ENCODE assay signal across 9 cellular contexts in the genomic region with DNA sequence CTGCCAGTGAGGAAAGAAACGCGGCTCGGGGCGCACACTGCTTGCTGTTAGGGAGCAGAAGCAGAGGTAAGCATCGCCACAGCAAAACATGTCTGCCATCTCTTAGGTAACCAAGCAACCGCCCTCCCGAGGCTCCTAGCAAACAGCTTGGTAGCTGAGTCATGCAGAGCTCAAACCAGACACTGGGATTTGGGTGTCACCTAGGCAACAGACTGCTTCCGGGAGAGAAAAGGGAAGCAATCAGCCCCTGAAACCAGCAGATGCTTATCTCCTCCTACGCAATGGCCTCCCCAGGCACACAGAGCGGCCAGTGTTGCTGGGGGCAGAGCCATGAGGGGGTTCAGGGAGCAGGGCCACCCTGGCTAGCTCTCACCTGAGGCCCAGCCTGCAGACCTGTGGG. TPM values are rescaled to one million over a fixed set of nuclear protein-coding genes. Genes with fewer than 3 reads are reported as not detected.
DNase-seq lines count a peak whose midpoint lies in the region; ATAC-seq and TF ChIP-seq lines count a peak whose summit lies in the region.
"Not testable (repeated sequence)": the region's sequence is repeated elsewhere in the genome, so short reads cannot be mapped to it uniquely, and the experiment has no call there.
"Had no signal": no experiment of that assay in that cellular context is flagged by ENCODE, and none has a peak within 500 bp of the region (broad histone marks: within the 10 kb centered on the region; RNA-seq: fewer than 3 reads in every experiment).

No MANE protein-coding gene starts in this region.

- H3K9me2 ChIP-seq in SK-N-SH, result not testable (repeated sequence)

- H3F3A ChIP-seq in SK-N-SH (replicated peaks; ENCODE audit: insufficient read depth), result not testable (repeated sequence)

- peak overlapping the region; percentile 74 to 88 for H3K27ac ChIP-seq in SK-N-SH (ENCODE audit: low read depth in 2 of 2, low read length in 1 of 2)
- H3K27ac ChIP-seq in osteoblast (ENCODE audit: low read depth, low read length), result peak overlapping the region; percentile 84
- H3K27ac ChIP-seq in upper lobe of right lung, result peak overlapping the region; percentile 92

- H3K4me1 ChIP-seq in SK-N-SH (ENCODE audit: control insufficient read depth in 1 of 2, insufficient read depth in 2 of 2, low read depth in 1 of 2, low read length in 1 of 2), result peaks cover 0 to 10% of the 10 kb centered on the region in 2 experiments; a peak in 1 of 4 replicates
- H3K4me1 ChIP-seq in osteoblast (ENCODE audit: insufficient read depth, low read length); upper lobe of right lung: not testable (repeated sequence)

- TF ChIP-seq RAD21 in SK-N-SH (IDR thresholded peaks at IDR 0.05; ENCODE audit: low read length), result not testable (repeated sequence)

- TF ChIP-seq CTCF in SK-N-SH (IDR thresholded peaks at IDR 0.05); osteoblast (IDR thresholded peaks at IDR 0.05; ENCODE audit: extremely low read depth, low read depth, low read length); upper lobe of right lung (IDR thresholded peaks at IDR 0.05): not testable (repeated sequence)

- peak; percentile 70 for ATAC-seq in GM18499 (IDR thresholded peaks at IDR 0.05; ENCODE audit: insufficient read depth, unreplicated experiment)
- peak; percentile 69 for ATAC-seq in HG02571 (IDR thresholded peaks at IDR 0.05; ENCODE audit: unreplicated experiment)
- ATAC-seq in upper lobe of right lung, result peak; percentile 74

- not testable (repeated sequence) for TF ChIP-seq EP300 in SK-N-SH (IDR thresholded peaks at IDR 0.05; ENCODE audit: borderline replicate concordance in 1 of 2, low read depth in 1 of 2, low read length in 1 of 2)

- in situ Hi-C loops in KBM-7 (cut with MboI; ENCODE audit: low pct_unique_long_range_greater_than_20kb, low sequenced_read_pairs), result loop anchor here (25.0 kb wide), 1 partner anchor 134 kb away; a partner anchor contains a TSS

- DNase-seq in KBM-7 (peak; percentile 89), SK-N-SH (peak; percentile 42), fibroblast of gingiva (ENCODE audit: low read depth) (peak; percentile 60)
- DNase-seq in activated T-helper 1 cell treated with anti-CD3 and anti-CD28 coated beads, Interleukin-2, amount 50 U/mL, for 16 hours (ENCODE audit: low read depth in 1 of 2, low spot score in 1 of 2), result peak; percentile 21 to 39
- not testable (repeated sequence) for DNase-seq in osteoblast (ENCODE audit: insufficient read length, low spot score, missing footprints); upper lobe of right lung

- H3K79me2 ChIP-seq in SK-N-SH (ENCODE audit: insufficient read depth) (peaks cover 24% of the 10 kb centered on the region), osteoblast (ENCODE audit: insufficient read depth, low read length) (peaks cover 25% of the 10 kb centered on the region)

- POLR2A ChIA-PET in SK-N-SH (lab: Yijun Ruan, JAX), result interaction anchor here (2.7 kb wide), 1 partner anchor 37 kb away, joined by 18 read pairs; a partner anchor contains a TSS

- not testable (repeated sequence) for H4K20me1 ChIP-seq in SK-N-SH (ENCODE audit: insufficient read depth); osteoblast (ENCODE audit: insufficient read depth, low read length)

- peak overlapping the region; percentile 80; the same call in 1 of the 2 replicates for H3K4me2 ChIP-seq in SK-N-SH
- H3K4me2 ChIP-seq in osteoblast (ENCODE audit: insufficient read depth, low read length), result not testable (repeated sequence)

- H3K9me3 ChIP-seq in SK-N-SH; osteoblast (ENCODE audit: low read depth, low read length); upper lobe of right lung: not testable (repeated sequence)

- intact Hi-C loops in upper lobe of right lung (cut with DNase I), result not testable (repeated sequence)

- CTCF ChIA-PET in SK-N-SH (lab: Yijun Ruan, JAX), result interaction anchor here (1.2 to 2.2 kb wide), 3 partner anchors 9 to 36 kb away, joined by 3 to 5 read pairs (median 5); no protein-coding TSS in a partner anchor

- peak overlapping the region; percentile 85 for H3K9ac ChIP-seq in SK-N-SH

- not testable (repeated sequence) for H2AFZ ChIP-seq in SK-N-SH (ENCODE audit: low read depth); osteoblast (ENCODE audit: low read length)

- WGBS in SK-N-SH (ENCODE audit: low lambda C conversion rate), result no CpG with 5 or more reads among the region's 10 CpGs

- H3K4me3 ChIP-seq in SK-N-SH (ENCODE audit: low read depth in 2 of 2, low read length in 1 of 2) (peak overlapping the region; percentile 36 to 71; a peak in 3 of 4 replicates), upper lobe of right lung (peak overlapping the region; percentile 66)
- not testable (repeated sequence) for H3K4me3 ChIP-seq in osteoblast (ENCODE audit: insufficient read depth, low read length)

- H3K36me3 ChIP-seq in SK-N-SH (replicated peaks in 1 of 2; ENCODE audit: control insufficient read depth in 1 of 2, insufficient read depth in 2 of 2, low read length in 1 of 2), result peaks cover 17 to 22% of the 10 kb centered on the region in 2 experiments
- H3K36me3 ChIP-seq in osteoblast (ENCODE audit: insufficient read depth, low read length), result peaks cover 34% of the 10 kb centered on the region
- H3K36me3 ChIP-seq in upper lobe of right lung, result peaks cover 35% of the 10 kb centered on the region

- H3K27me3 ChIP-seq in SK-N-SH (ENCODE audit: insufficient read depth); osteoblast (ENCODE audit: insufficient read depth, low read length); upper lobe of right lung: not testable (repeated sequence)

TF ChIP-seq in SK-N-SH, 30 proteins besides CTCF, POLR2A, EP300 and RAD21:
- TF ChIP-seq GATA2 (CRISPR knock-in tag; IDR thresholded peaks at IDR 0.05) (peak; percentile 72), GABPA (IDR thresholded peaks at IDR 0.05; ENCODE audit: low read depth) (peak; percentile 62)

RNA-seq across cellular contexts. Expression of a gene that starts 1.7 kb away (rescaled TPM):
- 78.4 and 103 TPM in 2 replicates for polyA plus RNA-seq in SK-N-SH (2012; rRNA removed)
- polyA plus RNA-seq in SK-N-SH (2012; cell fraction: cytosol; rRNA removed), result 80.5 and 85.0 TPM in 2 replicates
- polyA plus RNA-seq in SK-N-SH (2012; cell fraction: nucleus; rRNA removed), result 84.6 and 97.3 TPM in 2 replicates
- 48.9 and 50.4 TPM in 2 replicates for total RNA-seq in osteoblast
- 113 TPM for total RNA-seq in upper lobe of right lung

RNA-seq across cellular contexts. Expression of a gene that starts 37.4 kb away (rescaled TPM):
- 16.3 and 16.5 TPM in 2 replicates for polyA plus RNA-seq in SK-N-SH (2012; rRNA removed)
- polyA plus RNA-seq in SK-N-SH (2012; cell fraction: cytosol; rRNA removed), result 12.3 and 12.8 TPM in 2 replicates
- 43.3 and 55.3 TPM in 2 replicates for polyA plus RNA-seq in SK-N-SH (2012; cell fraction: nucleus; rRNA removed)
- total RNA-seq in osteoblast (12.1 and 13.0 TPM in 2 replicates), upper lobe of right lung (15.8 TPM)

RNA-seq across cellular contexts. Expression of a gene that starts 46.3 kb away (rescaled TPM):
- not detected in 2 replicates for polyA plus RNA-seq in SK-N-SH (2012; rRNA removed)
- polyA plus RNA-seq in SK-N-SH (2012; cell fraction: cytosol; rRNA removed), result not detected in 2 replicates
- polyA plus RNA-seq in SK-N-SH (2012; cell fraction: nucleus; rRNA removed), result not detected in 2 replicates
- not detected in 2 replicates for total RNA-seq in osteoblast
- total RNA-seq in upper lobe of right lung, result not detected
- polyA plus RNA-seq: stomach had no signal
